Comparison of ENCODE assay signal across 14 cellular contexts in the genomic region with DNA sequence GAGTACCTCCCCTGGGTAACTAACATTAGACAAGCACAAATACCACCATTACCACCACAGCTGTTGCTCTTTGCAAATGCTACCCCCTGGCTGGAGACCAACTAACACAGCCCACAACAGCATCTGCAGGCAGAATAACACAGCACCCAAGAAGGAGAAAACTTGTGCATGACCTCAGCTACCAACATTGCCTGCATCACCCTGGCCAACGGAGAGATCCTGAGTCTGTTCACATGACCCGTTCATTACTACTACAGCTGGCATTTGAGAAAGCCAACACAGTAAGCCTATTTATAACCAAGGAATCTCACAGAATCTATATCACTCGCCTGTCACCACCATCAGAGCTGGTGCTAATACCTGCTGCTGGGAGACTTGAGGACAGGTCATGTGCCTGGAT.
DNase-seq lines count a peak whose midpoint lies in the region; ATAC-seq and TF ChIP-seq lines count a peak whose summit lies in the region.
"Had no signal": no experiment of that assay in that cellular context is flagged by ENCODE, and none has a peak within 500 bp of the region (broad histone marks: within the 10 kb centered on the region; RNA-seq: fewer than 3 reads in every experiment).

No MANE protein-coding gene starts in this region.

- H3K27me3 ChIP-seq in H9 (ENCODE audit: insufficient read depth, low read length) (no peaks in the 10 kb centered on the region), spleen (replicated peaks in 1 of 7) (peaks cover 0 to 8% (median 0%) of the 10 kb centered on the region in 7 donors)

- H3K79me1 ChIP-seq in H9 (ENCODE audit: insufficient read depth, low read depth, low read length, poor library complexity, severe bottlenecking): no peaks in the 10 kb centered on the region

- H3K9me3 ChIP-seq in H9 (ENCODE audit: control insufficient read depth, low read depth, low read length): no peaks in the 10 kb centered on the region
- peaks cover 0 to 6% (median 0%) of the 10 kb centered on the region in 8 donors for H3K9me3 ChIP-seq in spleen
- H3K9me3 ChIP-seq: A549, Caco-2 had no signal

- no peak overlapping the region for H3K9ac ChIP-seq in H9 (ENCODE audit: extremely low read depth, insufficient read length, low read length)

- no peak overlapping the region for H2AFZ ChIP-seq in H9 (ENCODE audit: low read length)

- H2BK15ac ChIP-seq in H9 (ENCODE audit: low read depth, low read length): no peak overlapping the region

- DNase-seq in H9 (no peak), SK-MEL-5 (ENCODE audit: low read depth, low spot score) (peak; percentile 62), myocyte (ENCODE audit: low read depth) (peak; percentile 91), spleen (no peak), NCI-H1694 (lab: John Stamatoyannopoulos, UW) (no peak)
- DNase-seq in stimulated activated effector memory CD8-positive, alpha-beta T cell treated with anti-CD3 and anti-CD28 coated beads, Interleukin-12 subunit alpha, Interleukin-12 subunit beta, amount 100 ng/mL, for 72 hours (ENCODE audit: low spot score in 2 of 2): no peak
- DNase-seq: Caco-2; CD8-positive, alpha-beta memory T cell had no signal

- H3K23me2 ChIP-seq in H9 (ENCODE audit: insufficient read length, low read depth, low read length, poor library complexity, severe bottlenecking): no peaks in the 10 kb centered on the region

- H4K8ac ChIP-seq in H9 (replicated peaks; ENCODE audit: insufficient read length, low read depth, low read length): no peak overlapping the region

- H3K4me3 Mint-ChIP-seq in H9: no peak overlapping the region
- H3K4me3 Mint-ChIP-seq in stimulated activated effector memory CD8-positive, alpha-beta T cell treated with anti-CD3 and anti-CD28 coated beads, Interleukin-12 subunit alpha, Interleukin-12 subunit beta, amount 100 ng/mL, for 72 hours: no peak overlapping the region
- H3K4me3 Mint-ChIP-seq: CD14-positive monocyte; CD8-positive, alpha-beta memory T cell had no signal

- H4K20me1 ChIP-seq in H9 (ENCODE audit: control insufficient read depth, insufficient read depth, insufficient read length): no peaks in the 10 kb centered on the region

- H4K91ac ChIP-seq in H9 (ENCODE audit: insufficient read length, low read depth, low read length): no peak overlapping the region

- H3K18ac ChIP-seq in H9 (ENCODE audit: insufficient read length, low read depth, low read length): no peak overlapping the region

- H3K4me2 ChIP-seq in H9 (ENCODE audit: insufficient read depth, insufficient read length, low read length): no peak overlapping the region
- H3K4me2 ChIP-seq: A549 had no signal

- no peak overlapping the region for H2BK12ac ChIP-seq in H9 (ENCODE audit: insufficient read length, low read depth, low read length)

- no peak overlapping the region for H3K4me3 ChIP-seq in spleen
- H3K4me3 ChIP-seq: A549, GM12878 had no signal

- H3T11ph ChIP-seq in H9 (ENCODE audit: low read length): no peak overlapping the region

- H3K14ac ChIP-seq in H9 (ENCODE audit: insufficient read depth, low read length): no peak overlapping the region

- no peak overlapping the region for H3K23ac ChIP-seq in H9 (ENCODE audit: insufficient read length, low read depth, low read length)

- H3K4me1 ChIP-seq in H9 (ENCODE audit: insufficient read depth, low read length): no peaks in the 10 kb centered on the region
- H3K4me1 ChIP-seq in spleen: no peaks in the 10 kb centered on the region
- H3K4me1 ChIP-seq: A549, Caco-2 had no signal

- H3K9me3 Mint-ChIP-seq in H9: peaks cover 0 to 2% of the 10 kb centered on the region in 2 experiments; a peak in 1 of 5 replicates
- H3K9me3 Mint-ChIP-seq in stimulated activated effector memory CD8-positive, alpha-beta T cell treated with anti-CD3 and anti-CD28 coated beads, Interleukin-12 subunit alpha, Interleukin-12 subunit beta, amount 100 ng/mL, for 72 hours: no peaks in the 10 kb centered on the region

- no peaks in the 10 kb centered on the region for H3K4me1 Mint-ChIP-seq in H9
- no peaks in the 10 kb centered on the region for H3K4me1 Mint-ChIP-seq in stimulated activated effector memory CD8-positive, alpha-beta T cell treated with anti-CD3 and anti-CD28 coated beads, Interleukin-12 subunit alpha, Interleukin-12 subunit beta, amount 100 ng/mL, for 72 hours
- H3K4me1 Mint-ChIP-seq: CD14-positive monocyte; CD8-positive, alpha-beta memory T cell had no signal

- no peak overlapping the region for H2BK5ac ChIP-seq in H9 (ENCODE audit: insufficient read length, low read length)

- no peak overlapping the region for H3K4ac ChIP-seq in H9 (ENCODE audit: low read depth, low read length)

- peaks cover 0 to 1% (median 0%) of the 10 kb centered on the region in 3 experiments; a peak in 1 of 7 replicates for H3K36me3 Mint-ChIP-seq in H9 (ENCODE audit: insufficient read depth in 1 of 3, low read depth in 3 of 3)
- H3K36me3 Mint-ChIP-seq in stimulated activated effector memory CD8-positive, alpha-beta T cell treated with anti-CD3 and anti-CD28 coated beads, Interleukin-12 subunit alpha, Interleukin-12 subunit beta, amount 100 ng/mL, for 72 hours: no peaks in the 10 kb centered on the region
- H3K36me3 Mint-ChIP-seq: CD14-positive monocyte; CD8-positive, alpha-beta memory T cell had no signal

- H3K27ac ChIP-seq in H9 (ENCODE audit: insufficient read length, low read depth, low read length): no peak overlapping the region
- H3K27ac ChIP-seq in spleen: no peak overlapping the region
- H3K27ac ChIP-seq: A549, HL-60 had no signal

- no peak overlapping the region for H2BK120ac ChIP-seq in H9 (ENCODE audit: low read depth, low read length, poor library complexity, severe bottlenecking)

- no peak for TF ChIP-seq CTCF in H9 (conservative IDR thresholded peaks at IDR 0.05)
- no peak for TF ChIP-seq CTCF in spleen (IDR thresholded peaks at IDR 0.05 in 8 of 11, conservative IDR thresholded peaks at IDR 0.05 in 3 of 11)

- no peak overlapping the region for H2AK5ac ChIP-seq in H9 (ENCODE audit: insufficient read length, low read length)

- ATAC-seq in stimulated activated effector memory CD8-positive, alpha-beta T cell treated with anti-CD3 and anti-CD28 coated beads, Interleukin-12 subunit alpha, Interleukin-12 subunit beta, amount 100 ng/mL, for 72 hours: peak; percentile 31
- ATAC-seq in HG03039 (IDR thresholded peaks at IDR 0.05; ENCODE audit: unreplicated experiment): no peak
- ATAC-seq: A549, GM12878, HCT116 had no signal

- H4K5ac ChIP-seq in H9 (ENCODE audit: insufficient read length, low read depth, low read length): no peak overlapping the region

- intact Hi-C loops in spleen (cut with DNase I; ENCODE audit: low total_unique reads): no loop called here

- no peaks in the 10 kb centered on the region for H3K79me2 ChIP-seq in H9 (ENCODE audit: insufficient read depth, low read length)

- H2BK20ac ChIP-seq in H9 (ENCODE audit: low read depth, low read length, poor library complexity, severe bottlenecking): no peak overlapping the region

- WGBS in H9 (ENCODE audit: extremely low coverage, insufficient read length, low lambda C conversion rate): no CpG with 5 or more reads among the region's 3 CpGs
- WGBS in spleen, 5 donors: 75 to 95% (median 82%) methylated on average over 3 of the region's 3 CpGs

- TF ChIP-seq POLR2A in spleen (IDR thresholded peaks at IDR 0.05): no peak

- in situ Hi-C loops in SK-MEL-5 (cut with HindIII; ENCODE audit: low pct_unique_long_range_greater_than_20kb, low sequenced_read_pairs): no loop called here

- peak overlapping the region in 2 of 3 experiments; percentile 37 to 82; a peak in 3 of 7 replicates for H3K27ac Mint-ChIP-seq in H9
- H3K27ac Mint-ChIP-seq in stimulated activated effector memory CD8-positive, alpha-beta T cell treated with anti-CD3 and anti-CD28 coated beads, Interleukin-12 subunit alpha, Interleukin-12 subunit beta, amount 100 ng/mL, for 72 hours: no peak overlapping the region
- H3K27ac Mint-ChIP-seq: CD14-positive monocyte; CD8-positive, alpha-beta memory T cell had no signal

- H3K36me3 ChIP-seq in spleen: no peaks in the 10 kb centered on the region

- no peaks in the 10 kb centered on the region for H3K27me3 Mint-ChIP-seq in H9 (ENCODE audit: low read depth)

- H3K56ac ChIP-seq in H9 (ENCODE audit: insufficient read length, low read depth, low read length): no peak overlapping the region

Comparison
In these comparisons a context has a peak if more than half of its experiments do, and no peak if none do; other contexts are left out.
1. DNase-seq: peak in SK-MEL-5 (single experiment) and myocyte (single experiment); none in H9 (single experiment), stimulated activated effector memory CD8-positive, alpha-beta T cell treated with anti-CD3 and anti-CD28 coated beads, Interleukin-12 subunit alpha, Interleukin-12 subunit beta, amount 100 ng/mL, for 72 hours (0 of 2), spleen (single experiment) and NCI-H1694 (single experiment).